In genomic region chr12:52082026-52082667, GRCh38 we compare ENCODE assay signal across 10 cellular contexts. TPM values are rescaled to one million over a fixed set of nuclear protein-coding genes. Genes with fewer than 3 reads are reported as not detected.
DNase-seq lines count a peak whose midpoint lies in the region; ATAC-seq and TF ChIP-seq lines count a peak whose summit lies in the region.
"Had no signal": no experiment of that assay in that cellular context is flagged by ENCODE, and none has a peak within 500 bp of the region (broad histone marks: within the 10 kb centered on the region; RNA-seq: fewer than 3 reads in every experiment).

No MANE protein-coding gene starts in this region.

- no peak for TF ChIP-seq CTCF in fibroblast of villous mesenchyme (IDR thresholded peaks at IDR 0.05; ENCODE audit: insufficient read depth, low read depth, low read length)
- TF ChIP-seq CTCF in neural crest cell (conservative IDR thresholded peaks at IDR 0.05) = no peak

- peaks cover 16% of the 10 kb centered on the region for H3K4me1 ChIP-seq in ACC112 (ENCODE audit: control insufficient read depth, insufficient read depth, low read length, unreplicated experiment)

- H3K27ac ChIP-seq in ACC112 (ENCODE audit: low read depth, low read length) = peak overlapping the region; percentile 12; the same call in 1 of the 2 replicates

- no peak for ATAC-seq in GM21423 (IDR thresholded peaks at IDR 0.05; ENCODE audit: unreplicated experiment)
- no peak for ATAC-seq in HG03342 (IDR thresholded peaks at IDR 0.05; ENCODE audit: unreplicated experiment)

- H3K4me1 Mint-ChIP-seq in neural crest cell = peaks cover 18% of the 10 kb centered on the region
- H3K4me1 Mint-ChIP-seq: immature natural killer cell had no signal

- H3K27me3 Mint-ChIP-seq in neural crest cell (ENCODE audit: low read depth) = peaks cover 3% of the 10 kb centered on the region

- H2AFZ ChIP-seq in ACC112 (ENCODE audit: low read length, unreplicated experiment) = no peak overlapping the region

- peaks cover 5% of the 10 kb centered on the region for H3K36me3 Mint-ChIP-seq in neural crest cell (ENCODE audit: low read depth)

- H3K79me2 ChIP-seq in ACC112 (ENCODE audit: control insufficient read depth, insufficient read depth, low read length, unreplicated experiment) = no peaks in the 10 kb centered on the region

- H3K36me3 ChIP-seq in ACC112 (ENCODE audit: insufficient read depth, low read length) = no peaks in the 10 kb centered on the region

- peak overlapping the region; percentile 83 for H3K27ac Mint-ChIP-seq in neural crest cell (ENCODE audit: unreplicated experiment)
- H3K27ac Mint-ChIP-seq: immature natural killer cell had no signal

- no peaks in the 10 kb centered on the region for H3K27me3 ChIP-seq in ACC112 (ENCODE audit: insufficient read depth, low read length)

- H3K4me3 ChIP-seq in ACC112 (ENCODE audit: low read depth, low read length) (no peak overlapping the region; the same call in 1 of the 2 replicates), fibroblast of villous mesenchyme (ENCODE audit: low read depth, low read length) (peak overlapping the region; percentile 6)

- no peaks in the 10 kb centered on the region for H3K9me3 Mint-ChIP-seq in neural crest cell
- H3K9me3 Mint-ChIP-seq: immature natural killer cell had no signal

- DNase-seq in NCI-H226 = peak; percentile 75
- DNase-seq in fibroblast of villous mesenchyme (ENCODE audit: low read depth) = peak; percentile 87
- no peak for DNase-seq in neural crest cell (ENCODE audit: low read depth, low spot score)
- no peak for DNase-seq in NCI-H2171 (lab: John Stamatoyannopoulos, UW)
- DNase-seq in stimulated activated CD4-positive, alpha-beta T cell treated with anti-CD3 and anti-CD28 coated beads, Interleukin-12 subunit alpha, Interleukin-12 subunit beta, amount 100 ng/mL, for 4 hours = no peak
- DNase-seq: immature natural killer cell, NCI-H1694 had no signal

- peak overlapping the region; percentile 13 for H3K4me3 Mint-ChIP-seq in neural crest cell
- H3K4me3 Mint-ChIP-seq: immature natural killer cell had no signal

RNA-seq across cellular contexts. Expression of gene SMIM41, which starts 2.6 kb away (rescaled TPM):
- total RNA-seq in fibroblast of villous mesenchyme (0.32 and 0.43 TPM in 2 replicates), neural crest cell (not detected in 2 replicates)

RNA-seq across cellular contexts. Expression of gene ATG101, which starts 12.4 kb away (rescaled TPM):
- total RNA-seq in fibroblast of villous mesenchyme (70.0 and 71.8 TPM in 2 replicates), neural crest cell (32.1 and 34.3 TPM in 2 replicates)

RNA-seq across cellular contexts. Expression of gene NR4A1, which starts 30.9 kb away (rescaled TPM):
- total RNA-seq in fibroblast of villous mesenchyme = 2.2 and 2.9 TPM in 2 replicates
- 51.0 and 52.8 TPM in 2 replicates for total RNA-seq in neural crest cell

Comparison
In these comparisons a context has a peak if more than half of its experiments do, and no peak if none do; other contexts are left out.
1. DNase-seq: peak in NCI-H226 (single experiment) and fibroblast of villous mesenchyme (single experiment); none in neural crest cell (single experiment), NCI-H2171 (single experiment) and stimulated activated CD4-positive, alpha-beta T cell treated with anti-CD3 and anti-CD28 coated beads, Interleukin-12 subunit alpha, Interleukin-12 subunit beta, amount 100 ng/mL, for 4 hours (single experiment).
2. RNA of gene NR4A1, which starts 30.9 kb away (total RNA-seq): 51.0 to 52.8 TPM in neural crest cell; 2.2 to 2.9 TPM in fibroblast of villous mesenchyme; every median in the first group is over 10 times any median in the second.